Comparison of ENCODE assay signal across 40 cellular contexts in the genomic region with DNA sequence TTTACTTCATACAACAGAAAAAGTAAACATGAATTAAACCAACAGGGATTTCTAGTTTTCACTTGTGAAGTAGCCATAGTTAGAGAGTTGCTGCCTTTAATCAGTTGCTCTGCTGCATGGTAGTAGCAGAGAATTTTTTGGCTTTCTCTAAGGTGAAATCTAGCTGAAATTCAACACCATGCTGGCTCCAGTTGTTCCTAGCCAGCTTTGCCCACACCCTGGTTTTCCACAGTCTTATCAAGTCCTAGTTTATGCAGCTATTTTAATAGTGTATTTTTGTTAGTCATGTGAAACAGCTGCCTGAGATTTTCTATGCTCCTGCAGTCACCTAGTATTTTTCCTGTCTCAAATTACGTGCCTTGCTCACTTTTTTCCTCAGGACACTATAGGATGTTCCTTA. TPM values are rescaled to one million over a fixed set of nuclear protein-coding genes. Genes with fewer than 3 reads are reported as not detected.
"Had no signal": no experiment of that assay in that cellular context is flagged by ENCODE, and none has a peak within 500 bp of the region (broad histone marks: within the 10 kb centered on the region; RNA-seq: fewer than 3 reads in every experiment).

No MANE protein-coding gene starts in this region.

- H3K27ac Mint-ChIP-seq: activated B cell treated with CpG ODN at 0.5 μM for 24 hours; activated CD4-positive, alpha-beta memory T cell treated with anti-CD3 and anti-CD28 coated beads for 36 hours; activated CD4-positive, alpha-beta T cell treated with anti-CD3 and anti-CD28 coated beads, Interleukin-2, amount 10 ng/mL, durations not matched to agents 24 days and 14 days; activated CD8-positive, alpha-beta T cell treated with anti-CD3 and anti-CD28 coated beads for 36 hours; activated naive CD4-positive, alpha-beta T cell treated with anti-CD3 and anti-CD28 coated beads for 36 hours; activated naive CD8-positive, alpha-beta T cell; activated naive CD8-positive, alpha-beta T cell treated with anti-CD3 and anti-CD28 coated beads, Interleukin-2, amount 10 ng/mL, durations not matched to agents 7 days and 5 days; activated naive CD8-positive, alpha-beta T cell treated with anti-CD3 and anti-CD28 coated beads, Interleukin-2, amount 50 U/mL, for 24 hours; activated T-cell treated with anti-CD3 and anti-CD28 coated beads, Interleukin-2, amount 50 U/mL, for 72 hours; activated T-helper 1 cell treated with anti-CD3 and anti-CD28 coated beads, Interleukin-12 subunit alpha, Interleukin-12 subunit beta, Interleukin-2, Interleukin-4 antibody, amounts not matched to agents 30 ng/mL and 10 ng/mL and 1 ng/mL, durations not matched to agents 14 hours and 24 hours and 36 hours; activated T-helper 17 cell treated with anti-CD3 and anti-CD28 coated beads, Interleukin-2, amount 50 U/mL, for 72 hours; T-helper 1 cell treated with Interleukin-12 subunit alpha and Interleukin-12 subunit beta and Interleukin-4 antibody, amounts not matched to agents 30 μg/mL and 1 μg/mL, for 36 hours; T-helper 2 cell treated with Interferon-gamma antibody and Interleukin-4, amounts not matched to agents 5 μg/mL and 100 μg/mL, for 36 hours had no signal

- ATAC-seq: activated CD8-positive, alpha-beta T cell treated with anti-CD3 and anti-CD28 coated beads for 36 hours; activated naive CD8-positive, alpha-beta T cell treated with anti-CD3 and anti-CD28 coated beads, Interleukin-2, amount 50 U/mL, for 24 hours; activated T-cell treated with anti-CD3 and anti-CD28 coated beads, Interleukin-2, amount 50 U/mL, for 4 hours; activated T-cell treated with anti-CD3 and anti-CD28 coated beads, Interleukin-2, amount 50 U/mL, for 72 hours; activated T-helper 17 cell treated with anti-CD3 and anti-CD28 coated beads, Interleukin-2, amount 50 U/mL, for 72 hours; body of pancreas had no signal

- H3K4me1 ChIP-seq: body of pancreas, breast epithelium had no signal

- H3K9me3 Mint-ChIP-seq: activated B cell treated with CpG ODN at 0.5 μM for 24 hours; activated CD4-positive, alpha-beta memory T cell treated with anti-CD3 and anti-CD28 coated beads for 36 hours; activated CD4-positive, alpha-beta T cell treated with anti-CD3 and anti-CD28 coated beads, Interleukin-2, amount 10 ng/mL, durations not matched to agents 24 days and 14 days; activated CD8-positive, alpha-beta T cell treated with anti-CD3 and anti-CD28 coated beads for 36 hours; activated naive CD4-positive, alpha-beta T cell treated with anti-CD3 and anti-CD28 coated beads for 36 hours; activated naive CD8-positive, alpha-beta T cell treated with anti-CD3 and anti-CD28 coated beads, Interleukin-2, amount 10 ng/mL, durations not matched to agents 7 days and 5 days; activated naive CD8-positive, alpha-beta T cell treated with anti-CD3 and anti-CD28 coated beads, Interleukin-2, amount 50 U/mL, for 24 hours; activated T-cell treated with anti-CD3 and anti-CD28 coated beads, Interleukin-2, amount 50 U/mL, for 4 hours; activated T-cell treated with anti-CD3 and anti-CD28 coated beads, Interleukin-2, amount 50 U/mL, for 72 hours; activated T-helper 1 cell treated with anti-CD3 and anti-CD28 coated beads, Interleukin-12 subunit alpha, Interleukin-12 subunit beta, Interleukin-2, Interleukin-4 antibody, amounts not matched to agents 30 ng/mL and 10 ng/mL and 1 ng/mL, durations not matched to agents 14 hours and 24 hours and 36 hours; activated T-helper 17 cell treated with anti-CD3 and anti-CD28 coated beads, Interleukin-2, amount 50 U/mL, for 72 hours; T-helper 1 cell treated with Interleukin-12 subunit alpha and Interleukin-12 subunit beta and Interleukin-4 antibody, amounts not matched to agents 30 μg/mL and 1 μg/mL, for 36 hours; T-helper 2 cell treated with Interferon-gamma antibody and Interleukin-4, amounts not matched to agents 5 μg/mL and 100 μg/mL, for 36 hours had no signal

- H3K9me3 ChIP-seq: body of pancreas, breast epithelium had no signal

- H3K4me3 ChIP-seq: body of pancreas, breast epithelium had no signal

- H3K36me3 Mint-ChIP-seq: activated CD4-positive, alpha-beta memory T cell treated with anti-CD3 and anti-CD28 coated beads for 36 hours; activated naive CD8-positive, alpha-beta T cell; activated naive CD8-positive, alpha-beta T cell treated with anti-CD3 and anti-CD28 coated beads, Interleukin-2, amount 10 ng/mL, durations not matched to agents 7 days and 5 days had no signal

- H3K36me3 ChIP-seq: brain microvascular endothelial cell, breast epithelium had no signal

- H3K27me3 ChIP-seq: body of pancreas, brain microvascular endothelial cell, breast epithelium had no signal

- H3K27ac ChIP-seq: body of pancreas, brain microvascular endothelial cell, breast epithelium, VCaP had no signal

- DNase-seq: activated B cell treated with CpG ODN at 0.5 μM for 24 hours; activated CD4-positive, alpha-beta memory T cell treated with anti-CD3 and anti-CD28 coated beads for 36 hours; activated CD4-positive, alpha-beta T cell treated with anti-CD3 and anti-CD28 coated beads for 4 hours; activated CD4-positive, alpha-beta T cell treated with anti-CD3 and anti-CD28 coated beads, Interleukin-2, amount 10 ng/mL, durations not matched to agents 24 days and 14 days; activated CD4-positive, alpha-beta T cell treated with anti-CD3 and anti-CD28 coated beads, Interleukin-2, amount 50 U/mL, for 1 hour; activated CD4-positive, alpha-beta T cell treated with anti-CD3 and anti-CD28 coated beads, Interleukin-2, amount 50 U/mL, for 4 hours; activated CD4-positive, CD25-positive, alpha-beta regulatory T cell treated with anti-CD3 and anti-CD28 coated beads, Interleukin-2, amount 50 U/mL, for 72 hours; activated CD8-positive, alpha-beta memory T cell treated with anti-CD3 and anti-CD28 coated beads, Interleukin-2, amount 50 U/mL, for 4 hours; activated CD8-positive, alpha-beta T cell treated with anti-CD3 and anti-CD28 coated beads for 36 hours; activated effector memory CD4-positive, alpha-beta T cell treated with anti-CD3 and anti-CD28 coated beads, Interleukin-2, amount 50 U/mL, for 16 hours; activated gamma-delta T cell treated with Interleukin-2 at 50 U/mL for 16 hours; activated naive CD4-positive, alpha-beta T cell; activated naive CD4-positive, alpha-beta T cell treated with anti-CD3 and anti-CD28 coated beads for 36 hours; activated naive CD4-positive, alpha-beta T cell treated with anti-CD3 and anti-CD28 coated beads, Interleukin-2, amount 50 U/mL, for 16 hours; activated naive CD8-positive, alpha-beta T cell treated with anti-CD3 and anti-CD28 coated beads, Interleukin-2, amount 10 ng/mL, durations not matched to agents 7 days and 5 days; activated naive CD8-positive, alpha-beta T cell treated with anti-CD3 and anti-CD28 coated beads, Interleukin-2, amount 50 U/mL, for 24 hours; activated T-cell treated with anti-CD3 and anti-CD28 coated beads for 4 hours; activated T-cell treated with anti-CD3 and anti-CD28 coated beads, Interleukin-2, amount 50 U/mL, for 1 hour; activated T-cell treated with anti-CD3 and anti-CD28 coated beads, Interleukin-2, amount 50 U/mL, for 4 hours; activated T-cell treated with anti-CD3 and anti-CD28 coated beads, Interleukin-2, amount 50 U/mL, for 72 hours; amygdala; anterior cingulate cortex; body of pancreas; brain microvascular endothelial cell; central memory CD4-positive, alpha-beta T cell; T-helper 1 cell; T-helper 2 cell; T-helper 9 cell had no signal

RNA-seq across cellular contexts. Expression of a gene that starts 28.2 kb away (rescaled TPM):
- total RNA-seq: activated B cell treated with CpG ODN at 0.5 μM for 24 hours; activated CD4-positive, alpha-beta memory T cell treated with anti-CD3 and anti-CD28 coated beads for 36 hours; activated CD4-positive, alpha-beta T cell treated with anti-CD3 and anti-CD28 coated beads, Interleukin-2, amount 10 ng/mL, durations not matched to agents 24 days and 14 days; activated CD8-positive, alpha-beta memory T cell treated with anti-CD3 and anti-CD28 coated beads for 36 hours; activated CD8-positive, alpha-beta T cell treated with anti-CD3 and anti-CD28 coated beads for 36 hours; activated naive CD4-positive, alpha-beta T cell treated with anti-CD3 and anti-CD28 coated beads for 36 hours; activated naive CD8-positive, alpha-beta T cell treated with anti-CD3 and anti-CD28 coated beads, Interleukin-2, amount 10 ng/mL, durations not matched to agents 7 days and 5 days; activated T-cell treated with anti-CD3 and anti-CD28 coated beads, Interleukin-2, amount 50 U/mL, for 4 hours; activated T-cell treated with anti-CD3 and anti-CD28 coated beads, Interleukin-2, amount 50 U/mL, for 72 hours; activated T-helper 1 cell treated with anti-CD3 and anti-CD28 coated beads, Interleukin-12 subunit alpha, Interleukin-12 subunit beta, Interleukin-2, Interleukin-4 antibody, amounts not matched to agents 30 ng/mL and 10 ng/mL and 1 ng/mL, durations not matched to agents 14 hours and 24 hours and 36 hours; activated T-helper 17 cell treated with anti-CD3 and anti-CD28 coated beads, Interleukin-2, amount 50 U/mL, for 72 hours; astrocyte; body of pancreas; breast epithelium; cardiac septum; chondrocyte had no signal
- polyA plus RNA-seq: adipose tissue had no signal

RNA-seq across cellular contexts. Expression of a gene that starts 51.7 kb away (rescaled TPM):
- total RNA-seq: activated B cell treated with CpG ODN at 0.5 μM for 24 hours; activated CD4-positive, alpha-beta memory T cell treated with anti-CD3 and anti-CD28 coated beads for 36 hours; activated CD4-positive, alpha-beta T cell treated with anti-CD3 and anti-CD28 coated beads, Interleukin-2, amount 10 ng/mL, durations not matched to agents 24 days and 14 days; activated CD8-positive, alpha-beta memory T cell treated with anti-CD3 and anti-CD28 coated beads for 36 hours; activated CD8-positive, alpha-beta T cell treated with anti-CD3 and anti-CD28 coated beads for 36 hours; activated naive CD4-positive, alpha-beta T cell treated with anti-CD3 and anti-CD28 coated beads for 36 hours; activated naive CD8-positive, alpha-beta T cell treated with anti-CD3 and anti-CD28 coated beads, Interleukin-2, amount 10 ng/mL, durations not matched to agents 7 days and 5 days; activated T-cell treated with anti-CD3 and anti-CD28 coated beads, Interleukin-2, amount 50 U/mL, for 4 hours; activated T-cell treated with anti-CD3 and anti-CD28 coated beads, Interleukin-2, amount 50 U/mL, for 72 hours; activated T-helper 1 cell treated with anti-CD3 and anti-CD28 coated beads, Interleukin-12 subunit alpha, Interleukin-12 subunit beta, Interleukin-2, Interleukin-4 antibody, amounts not matched to agents 30 ng/mL and 10 ng/mL and 1 ng/mL, durations not matched to agents 14 hours and 24 hours and 36 hours; activated T-helper 17 cell treated with anti-CD3 and anti-CD28 coated beads, Interleukin-2, amount 50 U/mL, for 72 hours; astrocyte; body of pancreas; breast epithelium; cardiac septum; chondrocyte had no signal
- polyA plus RNA-seq: adipose tissue had no signal
